28 cellular contexts compared by ENCODE assay signal in genomic region chr15:86802244-86802643, GRCh38.
"Had no signal": no experiment of that assay in that cellular context is flagged by ENCODE, and none has a peak within 500 bp of the region (broad histone marks: within the 10 kb centered on the region; RNA-seq: fewer than 3 reads in every experiment).

No MANE protein-coding gene starts in this region.

- H3K4me3 Mint-ChIP-seq: stimulated activated effector memory CD8-positive, alpha-beta T cell treated with anti-CD3 and anti-CD28 coated beads, Interleukin-12 subunit alpha, Interleukin-12 subunit beta, amount 100 ng/mL, for 72 hours; stimulated activated memory B cell treated with anti-CD40 and anti-IgM and Interleukin-4, amounts not matched to agents 10 μg/mL and 1 μg/mL and 100 μg/mL, for 72 hours; stimulated activated naive B cell treated with anti-CD40 and anti-IgM and Interleukin-4, amounts not matched to agents 10 μg/mL and 1 μg/mL and 100 μg/mL, for 72 hours; stimulated activated naive CD8-positive, alpha-beta T cell treated with anti-CD3 and anti-CD28 coated beads, Interleukin-15, amount 100 ng/mL, for 72 hours; stimulated activated naive CD8-positive, alpha-beta T cell treated with anti-CD3 and anti-CD28 coated beads, Interleukin-15, Interleukin-2, amounts not matched to agents 100 ng/mL and 50 ng/mL, for 24 hours; type B pancreatic cell had no signal

- H3K36me3 Mint-ChIP-seq: stimulated activated effector memory CD8-positive, alpha-beta T cell treated with anti-CD3 and anti-CD28 coated beads, Interleukin-12 subunit alpha, Interleukin-12 subunit beta, amount 100 ng/mL, for 72 hours; stimulated activated memory B cell treated with anti-CD40 and anti-IgM and Interleukin-4, amounts not matched to agents 10 μg/mL and 1 μg/mL and 100 μg/mL, for 72 hours; stimulated activated naive B cell treated with anti-CD40 and anti-IgM and Interleukin-4, amounts not matched to agents 10 μg/mL and 1 μg/mL and 100 μg/mL, for 72 hours; type B pancreatic cell had no signal

- H3K4me1 ChIP-seq: stomach, suprapubic skin, testis, tibial artery, tibial nerve, transverse colon, upper lobe of left lung, upper lobe of right lung, uterus, vagina had no signal

- ATAC-seq: stimulated activated effector memory CD8-positive, alpha-beta T cell treated with anti-CD3 and anti-CD28 coated beads, Interleukin-12 subunit alpha, Interleukin-12 subunit beta, amount 100 ng/mL, for 72 hours; stimulated activated memory B cell treated with anti-CD40 and anti-IgM and Interleukin-4, amounts not matched to agents 10 μg/mL and 1 μg/mL and 100 μg/mL, for 72 hours; stimulated activated naive B cell treated with anti-CD40 and anti-IgM and Interleukin-4, amounts not matched to agents 10 μg/mL and 1 μg/mL and 100 μg/mL, for 72 hours; stimulated activated naive CD8-positive, alpha-beta T cell treated with anti-CD3 and anti-CD28 coated beads, Interleukin-15, amount 100 ng/mL, for 72 hours; stimulated activated naive CD8-positive, alpha-beta T cell treated with anti-CD3 and anti-CD28 coated beads, Interleukin-15, Interleukin-2, amounts not matched to agents 100 U/mL and 50 U/mL, for 24 hours; upper lobe of right lung had no signal

- H3K27me3 Mint-ChIP-seq: stimulated activated memory B cell treated with anti-CD40 and anti-IgM and Interleukin-4, amounts not matched to agents 10 μg/mL and 1 μg/mL and 100 μg/mL, for 72 hours; stimulated activated naive B cell treated with anti-CD40 and anti-IgM and Interleukin-4, amounts not matched to agents 10 μg/mL and 1 μg/mL and 100 μg/mL, for 72 hours had no signal

- H3K4me3 ChIP-seq: stomach, suprapubic skin, testis, thoracic aorta, thyroid gland, tibial artery, tibial nerve, transverse colon, upper lobe of left lung, upper lobe of right lung, uterus, vagina had no signal

- H3K27me3 ChIP-seq: stomach, suprapubic skin, testis, thyroid gland, tibial artery, tibial nerve, transverse colon, upper lobe of left lung, upper lobe of right lung, uterus, vagina had no signal

- H3K9me3 Mint-ChIP-seq: stimulated activated effector memory CD8-positive, alpha-beta T cell treated with anti-CD3 and anti-CD28 coated beads, Interleukin-12 subunit alpha, Interleukin-12 subunit beta, amount 100 ng/mL, for 72 hours; stimulated activated naive CD8-positive, alpha-beta T cell treated with anti-CD3 and anti-CD28 coated beads, Interleukin-15, amount 100 ng/mL, for 72 hours; stimulated activated naive CD8-positive, alpha-beta T cell treated with anti-CD3 and anti-CD28 coated beads, Interleukin-15, Interleukin-2, amounts not matched to agents 100 ng/mL and 50 ng/mL, for 24 hours; type B pancreatic cell had no signal

- DNase-seq: stimulated activated CD4-positive, alpha-beta T cell treated with anti-CD3 and anti-CD28 coated beads, Interleukin-2, amount 100 ng/mL, for 48 hours; stimulated activated CD4-positive, alpha-beta T cell treated with anti-CD3 and anti-CD28 coated beads, Interleukin-4, amount 100 ng/mL, for 1 hour; stimulated activated CD4-positive, alpha-beta T cell treated with anti-CD3 and anti-CD28 coated beads, Interleukin-4, amount 100 ng/mL, for 24 hours; stimulated activated CD4-positive, alpha-beta T cell treated with anti-CD3 and anti-CD28 coated beads, Interleukin-4, amount 100 ng/mL, for 4 hours; stimulated activated CD8-positive, alpha-beta memory T cell treated with anti-CD3 and anti-CD28 coated beads, Interleukin-4, amount 100 ng/mL, for 48 hours; stimulated activated naive B cell treated with anti-CD40 and anti-IgM and Interleukin-4, amounts not matched to agents 10 μg/mL and 1 μg/mL and 100 μg/mL, for 72 hours; stimulated activated naive CD4-positive, alpha-beta T cell; stimulated activated naive CD4-positive, alpha-beta T cell treated with Interleukin-2 at 50 U/mL for 16 hours; stimulated activated naive CD8-positive, alpha-beta T cell treated with anti-CD3 and anti-CD28 coated beads, Interleukin-15, amount 100 ng/mL, for 72 hours; stimulated activated naive CD8-positive, alpha-beta T cell treated with anti-CD3 and anti-CD28 coated beads, Interleukin-15, Interleukin-2, amounts not matched to agents 100 U/mL and 50 U/mL, for 24 hours; stomach; substantia nigra; testis; thyroid gland; tibial artery; transverse colon; trophoblast cell; upper lobe of left lung; upper lobe of right lung; uterus had no signal

- H3K27ac ChIP-seq: stomach, suprapubic skin, testis, thoracic aorta, thyroid gland, tibial artery, tibial nerve, transverse colon, upper lobe of left lung, upper lobe of right lung, uterus, vagina had no signal

- H3K9me3 ChIP-seq: stomach, suprapubic skin, testis, thoracic aorta, thyroid gland, tibial artery, tibial nerve, transverse colon, upper lobe of left lung, upper lobe of right lung, uterus, vagina had no signal

- H3K27ac Mint-ChIP-seq: stimulated activated effector memory CD8-positive, alpha-beta T cell treated with anti-CD3 and anti-CD28 coated beads, Interleukin-12 subunit alpha, Interleukin-12 subunit beta, amount 100 ng/mL, for 72 hours; stimulated activated memory B cell treated with anti-CD40 and anti-IgM and Interleukin-4, amounts not matched to agents 10 μg/mL and 1 μg/mL and 100 μg/mL, for 72 hours; stimulated activated naive B cell treated with anti-CD40 and anti-IgM and Interleukin-4, amounts not matched to agents 10 μg/mL and 1 μg/mL and 100 μg/mL, for 72 hours; stimulated activated naive CD8-positive, alpha-beta T cell treated with anti-CD3 and anti-CD28 coated beads, Interleukin-15, amount 100 ng/mL, for 72 hours; stimulated activated naive CD8-positive, alpha-beta T cell treated with anti-CD3 and anti-CD28 coated beads, Interleukin-15, Interleukin-2, amounts not matched to agents 100 ng/mL and 50 ng/mL, for 24 hours; type B pancreatic cell had no signal

- H3K36me3 ChIP-seq: stomach, suprapubic skin, thoracic aorta, thyroid gland, tibial artery, tibial nerve, transverse colon, upper lobe of left lung, upper lobe of right lung, uterus, vagina had no signal

- H3K4me1 Mint-ChIP-seq: stimulated activated effector memory CD8-positive, alpha-beta T cell treated with anti-CD3 and anti-CD28 coated beads, Interleukin-12 subunit alpha, Interleukin-12 subunit beta, amount 100 ng/mL, for 72 hours; stimulated activated memory B cell treated with anti-CD40 and anti-IgM and Interleukin-4, amounts not matched to agents 10 μg/mL and 1 μg/mL and 100 μg/mL, for 72 hours; stimulated activated naive B cell treated with anti-CD40 and anti-IgM and Interleukin-4, amounts not matched to agents 10 μg/mL and 1 μg/mL and 100 μg/mL, for 72 hours; stimulated activated naive CD8-positive, alpha-beta T cell treated with anti-CD3 and anti-CD28 coated beads, Interleukin-15, amount 100 ng/mL, for 72 hours had no signal
